1 cellular context compared by ENCODE assay signal in the genomic region with DNA sequence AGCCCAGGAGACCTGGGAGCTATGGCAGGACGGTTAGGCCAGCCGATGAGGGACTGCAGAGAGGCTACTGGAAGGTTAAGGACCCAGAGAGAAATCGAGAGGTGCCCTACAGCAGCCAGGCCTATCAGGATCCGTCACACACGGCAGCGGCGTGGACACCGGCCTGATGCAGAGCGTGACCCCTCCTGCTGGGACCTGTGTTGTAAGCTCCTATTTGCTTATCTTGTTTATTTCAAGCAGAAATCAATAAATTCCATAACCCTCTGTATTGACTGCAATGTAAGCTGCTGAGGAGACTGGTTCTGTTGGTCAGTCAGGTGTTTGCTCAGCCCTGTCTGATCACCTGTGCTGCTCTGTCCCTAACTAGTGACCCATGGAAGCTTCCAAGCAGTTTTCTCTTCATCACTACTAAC.
A peak's percentile ranks its signal among the peaks of the same experiment; 100 is the strongest.
TF ChIP-seq lines count a peak whose summit lies in the region.

No MANE protein-coding gene starts in this region.

TF ChIP-seq in HepG2, 621 proteins besides CTCF, POLR2A, EP300 and RAD21 (continued from another document and continues in another):
- TF ChIP-seq, protein P1, sequence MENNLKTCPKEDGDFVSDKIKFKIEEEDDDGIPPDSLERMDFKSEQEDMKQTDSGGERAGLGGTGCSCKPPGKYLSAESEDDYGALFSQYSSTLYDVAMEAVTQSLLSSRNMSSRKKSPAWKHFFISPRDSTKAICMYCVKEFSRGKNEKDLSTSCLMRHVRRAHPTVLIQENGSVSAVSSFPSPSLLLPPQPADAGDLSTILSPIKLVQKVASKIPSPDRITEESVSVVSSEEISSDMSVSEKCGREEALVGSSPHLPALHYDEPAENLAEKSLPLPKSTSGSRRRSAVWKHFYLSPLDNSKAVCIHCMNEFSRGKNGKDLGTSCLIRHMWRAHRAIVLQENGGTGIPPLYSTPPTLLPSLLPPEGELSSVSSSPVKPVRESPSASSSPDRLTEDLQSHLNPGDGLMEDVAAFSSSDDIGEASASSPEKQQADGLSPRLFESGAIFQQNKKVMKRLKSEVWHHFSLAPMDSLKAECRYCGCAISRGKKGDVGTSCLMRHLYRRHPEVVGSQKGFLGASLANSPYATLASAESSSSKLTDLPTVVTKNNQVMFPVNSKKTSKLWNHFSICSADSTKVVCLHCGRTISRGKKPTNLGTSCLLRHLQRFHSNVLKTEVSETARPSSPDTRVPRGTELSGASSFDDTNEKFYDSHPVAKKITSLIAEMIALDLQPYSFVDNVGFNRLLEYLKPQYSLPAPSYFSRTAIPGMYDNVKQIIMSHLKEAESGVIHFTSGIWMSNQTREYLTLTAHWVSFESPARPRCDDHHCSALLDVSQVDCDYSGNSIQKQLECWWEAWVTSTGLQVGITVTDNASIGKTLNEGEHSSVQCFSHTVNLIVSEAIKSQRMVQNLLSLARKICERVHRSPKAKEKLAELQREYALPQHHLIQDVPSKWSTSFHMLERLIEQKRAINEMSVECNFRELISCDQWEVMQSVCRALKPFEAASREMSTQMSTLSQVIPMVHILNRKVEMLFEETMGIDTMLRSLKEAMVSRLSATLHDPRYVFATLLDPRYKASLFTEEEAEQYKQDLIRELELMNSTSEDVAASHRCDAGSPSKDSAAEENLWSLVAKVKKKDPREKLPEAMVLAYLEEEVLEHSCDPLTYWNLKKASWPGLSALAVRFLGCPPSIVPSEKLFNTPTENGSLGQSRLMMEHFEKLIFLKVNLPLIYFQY (CRISPR knock-in tag; IDR thresholded peaks at IDR 0.05; ENCODE audit: borderline replicate concordance), result peak; percentile 51; the same call in 1 of the 2 replicates
- no peak for TF ChIP-seq ZNF775 (CRISPR knock-in tag; IDR thresholded peaks at IDR 0.05; ENCODE audit: borderline replicate concordance)
- TF ChIP-seq ARID3A (IDR thresholded peaks at IDR 0.05; ENCODE audit: low read depth, low read length), result peak; percentile 92
- no peak for TF ChIP-seq TRIM24 (CRISPR knock-in tag; IDR thresholded peaks at IDR 0.05)
- TF ChIP-seq MED13 (CRISPR knock-in tag; IDR thresholded peaks at IDR 0.05), result no peak
- peak; percentile 52; the same call in 1 of the 2 replicates for TF ChIP-seq GABPB1 (CRISPR knock-in tag; IDR thresholded peaks at IDR 0.05)
- peak; percentile 83; the same call in 1 of the 2 replicates for TF ChIP-seq NCOA1 (CRISPR knock-in tag; IDR thresholded peaks at IDR 0.05)
- TF ChIP-seq MAFG (CRISPR knock-in tag; IDR thresholded peaks at IDR 0.05), result no peak
- TF ChIP-seq ZNF30 (CRISPR knock-in tag; IDR thresholded peaks at IDR 0.05), result no peak
- TF ChIP-seq ZNF790 (CRISPR knock-in tag; IDR thresholded peaks at IDR 0.05; ENCODE audit: borderline replicate concordance), result no peak
- no peak for TF ChIP-seq ZBTB7A (CRISPR knock-in tag; IDR thresholded peaks at IDR 0.05)
- peak; percentile 71; the same call in 1 of the 2 replicates for TF ChIP-seq SAP130 (CRISPR knock-in tag; IDR thresholded peaks at IDR 0.05; ENCODE audit: low read depth)
- TF ChIP-seq ZSCAN29 (CRISPR knock-in tag; conservative IDR thresholded peaks at IDR 0.05), result peak; percentile 72
- TF ChIP-seq, protein P2, sequence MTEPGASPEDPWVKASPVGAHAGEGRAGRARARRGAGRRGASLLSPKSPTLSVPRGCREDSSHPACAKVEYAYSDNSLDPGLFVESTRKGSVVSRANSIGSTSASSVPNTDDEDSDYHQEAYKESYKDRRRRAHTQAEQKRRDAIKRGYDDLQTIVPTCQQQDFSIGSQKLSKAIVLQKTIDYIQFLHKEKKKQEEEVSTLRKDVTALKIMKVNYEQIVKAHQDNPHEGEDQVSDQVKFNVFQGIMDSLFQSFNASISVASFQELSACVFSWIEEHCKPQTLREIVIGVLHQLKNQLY (CRISPR knock-in tag; IDR thresholded peaks at IDR 0.05), result peak; percentile 97
- peak; percentile 42; the same call in 1 of the 2 replicates for TF ChIP-seq KDM2A (CRISPR knock-in tag; IDR thresholded peaks at IDR 0.05; ENCODE audit: borderline replicate concordance, low read depth)
- TF ChIP-seq, protein P3, sequence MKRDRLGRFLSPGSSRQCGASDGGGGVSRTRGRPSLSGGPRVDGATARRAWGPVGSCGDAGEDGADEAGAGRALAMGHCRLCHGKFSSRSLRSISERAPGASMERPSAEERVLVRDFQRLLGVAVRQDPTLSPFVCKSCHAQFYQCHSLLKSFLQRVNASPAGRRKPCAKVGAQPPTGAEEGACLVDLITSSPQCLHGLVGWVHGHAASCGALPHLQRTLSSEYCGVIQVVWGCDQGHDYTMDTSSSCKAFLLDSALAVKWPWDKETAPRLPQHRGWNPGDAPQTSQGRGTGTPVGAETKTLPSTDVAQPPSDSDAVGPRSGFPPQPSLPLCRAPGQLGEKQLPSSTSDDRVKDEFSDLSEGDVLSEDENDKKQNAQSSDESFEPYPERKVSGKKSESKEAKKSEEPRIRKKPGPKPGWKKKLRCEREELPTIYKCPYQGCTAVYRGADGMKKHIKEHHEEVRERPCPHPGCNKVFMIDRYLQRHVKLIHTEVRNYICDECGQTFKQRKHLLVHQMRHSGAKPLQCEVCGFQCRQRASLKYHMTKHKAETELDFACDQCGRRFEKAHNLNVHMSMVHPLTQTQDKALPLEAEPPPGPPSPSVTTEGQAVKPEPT (CRISPR knock-in tag; IDR thresholded peaks at IDR 0.05; ENCODE audit: low read depth), result no peak
- TF ChIP-seq ZSCAN22 (CRISPR knock-in tag; IDR thresholded peaks at IDR 0.05), result no peak
- no peak for TF ChIP-seq MEIS2 (CRISPR knock-in tag; IDR thresholded peaks at IDR 0.05)
- TF ChIP-seq SMAD9 (CRISPR knock-in tag; IDR thresholded peaks at IDR 0.05), result no peak
- TF ChIP-seq DMAP1 (CRISPR knock-in tag; IDR thresholded peaks at IDR 0.05), result no peak
- no peak for TF ChIP-seq ZBTB42 (CRISPR knock-in tag; IDR thresholded peaks at IDR 0.05)
- peak; percentile 83 for TF ChIP-seq TEAD3 (CRISPR knock-in tag; optimal IDR thresholded peaks at IDR 0.05; ENCODE audit: borderline replicate concordance)
- TF ChIP-seq YY1 (IDR thresholded peaks at IDR 0.05; ENCODE audit: insufficient read depth, insufficient replicate concordance, low read depth, low read length), result no peak
- TF ChIP-seq ZNF501 (CRISPR knock-in tag; IDR thresholded peaks at IDR 0.05), result peak; percentile 71; the same call in 1 of the 2 replicates
- TF ChIP-seq ZNF781 (CRISPR knock-in tag; IDR thresholded peaks at IDR 0.05; ENCODE audit: borderline replicate concordance, not compliant biosample characterization), result no peak
- no peak for TF ChIP-seq POLR2AphosphoS5 (IDR thresholded peaks at IDR 0.05; ENCODE audit: low read depth, low read length)
- TF ChIP-seq, protein P4, sequence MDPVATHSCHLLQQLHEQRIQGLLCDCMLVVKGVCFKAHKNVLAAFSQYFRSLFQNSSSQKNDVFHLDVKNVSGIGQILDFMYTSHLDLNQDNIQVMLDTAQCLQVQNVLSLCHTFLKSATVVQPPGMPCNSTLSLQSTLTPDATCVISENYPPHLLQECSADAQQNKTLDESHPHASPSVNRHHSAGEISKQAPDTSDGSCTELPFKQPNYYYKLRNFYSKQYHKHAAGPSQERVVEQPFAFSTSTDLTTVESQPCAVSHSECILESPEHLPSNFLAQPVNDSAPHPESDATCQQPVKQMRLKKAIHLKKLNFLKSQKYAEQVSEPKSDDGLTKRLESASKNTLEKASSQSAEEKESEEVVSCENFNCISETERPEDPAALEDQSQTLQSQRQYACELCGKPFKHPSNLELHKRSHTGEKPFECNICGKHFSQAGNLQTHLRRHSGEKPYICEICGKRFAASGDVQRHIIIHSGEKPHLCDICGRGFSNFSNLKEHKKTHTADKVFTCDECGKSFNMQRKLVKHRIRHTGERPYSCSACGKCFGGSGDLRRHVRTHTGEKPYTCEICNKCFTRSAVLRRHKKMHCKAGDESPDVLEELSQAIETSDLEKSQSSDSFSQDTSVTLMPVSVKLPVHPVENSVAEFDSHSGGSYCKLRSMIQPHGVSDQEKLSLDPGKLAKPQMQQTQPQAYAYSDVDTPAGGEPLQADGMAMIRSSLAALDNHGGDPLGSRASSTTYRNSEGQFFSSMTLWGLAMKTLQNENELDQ (CRISPR knock-in tag; IDR thresholded peaks at IDR 0.05; ENCODE audit: borderline replicate concordance), result no peak
- TF ChIP-seq, protein P5, sequence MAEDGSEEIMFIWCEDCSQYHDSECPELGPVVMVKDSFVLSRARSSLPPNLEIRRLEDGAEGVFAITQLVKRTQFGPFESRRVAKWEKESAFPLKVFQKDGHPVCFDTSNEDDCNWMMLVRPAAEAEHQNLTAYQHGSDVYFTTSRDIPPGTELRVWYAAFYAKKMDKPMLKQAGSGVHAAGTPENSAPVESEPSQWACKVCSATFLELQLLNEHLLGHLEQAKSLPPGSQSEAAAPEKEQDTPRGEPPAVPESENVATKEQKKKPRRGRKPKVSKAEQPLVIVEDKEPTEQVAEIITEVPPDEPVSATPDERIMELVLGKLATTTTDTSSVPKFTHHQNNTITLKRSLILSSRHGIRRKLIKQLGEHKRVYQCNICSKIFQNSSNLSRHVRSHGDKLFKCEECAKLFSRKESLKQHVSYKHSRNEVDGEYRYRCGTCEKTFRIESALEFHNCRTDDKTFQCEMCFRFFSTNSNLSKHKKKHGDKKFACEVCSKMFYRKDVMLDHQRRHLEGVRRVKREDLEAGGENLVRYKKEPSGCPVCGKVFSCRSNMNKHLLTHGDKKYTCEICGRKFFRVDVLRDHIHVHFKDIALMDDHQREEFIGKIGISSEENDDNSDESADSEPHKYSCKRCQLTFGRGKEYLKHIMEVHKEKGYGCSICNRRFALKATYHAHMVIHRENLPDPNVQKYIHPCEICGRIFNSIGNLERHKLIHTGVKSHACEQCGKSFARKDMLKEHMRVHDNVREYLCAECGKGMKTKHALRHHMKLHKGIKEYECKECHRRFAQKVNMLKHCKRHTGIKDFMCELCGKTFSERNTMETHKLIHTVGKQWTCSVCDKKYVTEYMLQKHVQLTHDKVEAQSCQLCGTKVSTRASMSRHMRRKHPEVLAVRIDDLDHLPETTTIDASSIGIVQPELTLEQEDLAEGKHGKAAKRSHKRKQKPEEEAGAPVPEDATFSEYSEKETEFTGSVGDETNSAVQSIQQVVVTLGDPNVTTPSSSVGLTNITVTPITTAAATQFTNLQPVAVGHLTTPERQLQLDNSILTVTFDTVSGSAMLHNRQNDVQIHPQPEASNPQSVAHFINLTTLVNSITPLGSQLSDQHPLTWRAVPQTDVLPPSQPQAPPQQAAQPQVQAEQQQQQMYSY (CRISPR knock-in tag; IDR thresholded peaks at IDR 0.05), result no peak
- no peak for TF ChIP-seq PHF8 (CRISPR knock-in tag; IDR thresholded peaks at IDR 0.05)
- no peak for TF ChIP-seq ZNF720 (CRISPR knock-in tag; IDR thresholded peaks at IDR 0.05)
- no peak for TF ChIP-seq IKZF1 (IDR thresholded peaks at IDR 0.05)
- TF ChIP-seq MTA1 (CRISPR knock-in tag; IDR thresholded peaks at IDR 0.05; ENCODE audit: borderline replicate concordance), result peak; percentile 94
- no peak for TF ChIP-seq PREB (CRISPR knock-in tag; IDR thresholded peaks at IDR 0.05)
- TF ChIP-seq ZNF768 (CRISPR knock-in tag; IDR thresholded peaks at IDR 0.05), result no peak
- TF ChIP-seq ZNF543 (CRISPR knock-in tag; IDR thresholded peaks at IDR 0.05), result no peak
- TF ChIP-seq HES4 (CRISPR knock-in tag; IDR thresholded peaks at IDR 0.05; ENCODE audit: borderline replicate concordance), result no peak
- TF ChIP-seq AGO1 (IDR thresholded peaks at IDR 0.05; ENCODE audit: low read depth, low read length, poor library complexity, severe bottlenecking), result no peak
- TF ChIP-seq ELK4 (CRISPR knock-in tag; IDR thresholded peaks at IDR 0.05; ENCODE audit: borderline replicate concordance), result no peak
- TF ChIP-seq ATF1 (CRISPR knock-in tag; IDR thresholded peaks at IDR 0.05), result no peak
- TF ChIP-seq ZBTB7B (CRISPR knock-in tag; IDR thresholded peaks at IDR 0.05), result no peak
- TF ChIP-seq, protein P6, sequence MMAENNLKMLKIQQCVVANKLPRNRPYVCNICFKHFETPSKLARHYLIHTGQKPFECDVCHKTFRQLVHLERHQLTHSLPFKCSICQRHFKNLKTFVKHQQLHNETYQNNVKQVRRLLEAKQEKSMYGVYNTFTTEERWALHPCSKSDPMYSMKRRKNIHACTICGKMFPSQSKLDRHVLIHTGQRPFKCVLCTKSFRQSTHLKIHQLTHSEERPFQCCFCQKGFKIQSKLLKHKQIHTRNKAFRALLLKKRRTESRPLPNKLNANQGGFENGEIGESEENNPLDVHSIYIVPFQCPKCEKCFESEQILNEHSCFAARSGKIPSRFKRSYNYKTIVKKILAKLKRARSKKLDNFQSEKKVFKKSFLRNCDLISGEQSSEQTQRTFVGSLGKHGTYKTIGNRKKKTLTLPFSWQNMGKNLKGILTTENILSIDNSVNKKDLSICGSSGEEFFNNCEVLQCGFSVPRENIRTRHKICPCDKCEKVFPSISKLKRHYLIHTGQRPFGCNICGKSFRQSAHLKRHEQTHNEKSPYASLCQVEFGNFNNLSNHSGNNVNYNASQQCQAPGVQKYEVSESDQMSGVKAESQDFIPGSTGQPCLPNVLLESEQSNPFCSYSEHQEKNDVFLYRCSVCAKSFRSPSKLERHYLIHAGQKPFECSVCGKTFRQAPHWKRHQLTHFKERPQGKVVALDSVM (CRISPR knock-in tag; IDR thresholded peaks at IDR 0.05), result no peak
- no peak for TF ChIP-seq RFX5 (IDR thresholded peaks at IDR 0.05; ENCODE audit: low read depth, low read length)
- TF ChIP-seq ATF7 (IDR thresholded peaks at IDR 0.05), result no peak
- TF ChIP-seq ATF7 (CRISPR knock-in tag; IDR thresholded peaks at IDR 0.05), result no peak
- TF ChIP-seq CREBL2 (CRISPR knock-in tag; IDR thresholded peaks at IDR 0.05; ENCODE audit: borderline replicate concordance), result no peak
